Comparison of ENCODE assay signal across 18 cellular contexts in genomic region chr1:29800120-29800519, GRCh38.
DNase-seq lines count a peak whose midpoint lies in the region; ATAC-seq, FAIRE-seq and TF ChIP-seq lines count a peak whose summit lies in the region.
"Had no signal": no experiment of that assay in that cellular context is flagged by ENCODE, and none has a peak within 500 bp of the region (broad histone marks: within the 10 kb centered on the region; RNA-seq: fewer than 3 reads in every experiment).

No MANE protein-coding gene starts in this region.

- H3K18ac ChIP-seq in neuronal stem cell (ENCODE audit: low read length) (peak overlapping the region; percentile 33), H9 (ENCODE audit: insufficient read length, low read depth, low read length) (no peak overlapping the region)

- H3K9me3 ChIP-seq in neuronal stem cell (replicated peaks in 1 of 2; ENCODE audit: control insufficient read depth in 2 of 2, insufficient read depth in 1 of 2, low read depth in 1 of 2, low read length in 2 of 2) (no peaks in the 10 kb centered on the region), H9 (ENCODE audit: control insufficient read depth, low read depth, low read length) (no peaks in the 10 kb centered on the region)
- H3K9me3 ChIP-seq: Caco-2, HAP-1 had no signal

- no peak overlapping the region for H3K56ac ChIP-seq in H9 (ENCODE audit: insufficient read length, low read depth, low read length)

- H3K4me3 ChIP-seq in bronchial epithelial cell (ENCODE audit: low read depth, low read length) (no peak overlapping the region), neuronal stem cell (ENCODE audit: low read length in 2 of 2) (no peak overlapping the region)
- H3K4me3 ChIP-seq: HAP-1 had no signal

- H2BK5ac ChIP-seq in neuronal stem cell (ENCODE audit: low read length), result no peak overlapping the region
- H2BK5ac ChIP-seq in H9 (ENCODE audit: insufficient read length, low read length), result no peak overlapping the region

- H3K4me1 Mint-ChIP-seq in natural killer cell treated with Interleukin-12 subunit alpha and Interleukin-12 subunit beta and Interleukin-15 and Interleukin-18, amount 100 ng/mL, for 72 hours (ENCODE audit: low read depth in 2 of 2), result no peaks in the 10 kb centered on the region
- no peaks in the 10 kb centered on the region for H3K4me1 Mint-ChIP-seq in natural killer cell
- H3K4me1 Mint-ChIP-seq in H9, result peaks cover 0 to 2% of the 10 kb centered on the region in 2 experiments; a peak in 1 of 4 replicates
- no peaks in the 10 kb centered on the region for H3K4me1 Mint-ChIP-seq in activated T-helper 17 cell treated with anti-CD3 and anti-CD28 coated beads, Interleukin-2, amount 50 U/mL, for 72 hours
- H3K4me1 Mint-ChIP-seq: CD4-positive, CD25-positive, alpha-beta regulatory T cell had no signal

- H2AK5ac ChIP-seq in neuronal stem cell (ENCODE audit: low read depth, low read length), result no peak overlapping the region
- H2AK5ac ChIP-seq in H9 (ENCODE audit: insufficient read length, low read length), result no peak overlapping the region

- H3K14ac ChIP-seq in neuronal stem cell (ENCODE audit: low read length), result no peak overlapping the region
- no peak overlapping the region; the same call in 1 of the 2 replicates for H3K14ac ChIP-seq in H9 (ENCODE audit: insufficient read depth, low read length)

- H3K23me2 ChIP-seq in H9 (ENCODE audit: insufficient read length, low read depth, low read length, poor library complexity, severe bottlenecking), result no peaks in the 10 kb centered on the region

- intact Hi-C loops in natural killer cell (cut with micrococcal nuclease), result no loop called here

- H3K4me1 ChIP-seq in neuronal stem cell (ENCODE audit: control insufficient read depth in 2 of 2, insufficient read depth in 1 of 2, low read depth in 1 of 2, low read length in 2 of 2) (no peaks in the 10 kb centered on the region), H9 (ENCODE audit: insufficient read depth, low read length) (no peaks in the 10 kb centered on the region)
- H3K4me1 ChIP-seq: Caco-2, HAP-1 had no signal

- H3K27ac ChIP-seq in neuronal stem cell (replicated peaks; ENCODE audit: low read length), result no peak overlapping the region
- H3K27ac ChIP-seq in H9 (ENCODE audit: insufficient read length, low read depth, low read length), result no peak overlapping the region

- no peak for FAIRE-seq in bronchial epithelial cell (lab: Jason Lieb, UNC)

- H2BK12ac ChIP-seq in neuronal stem cell (ENCODE audit: low read length) (no peak overlapping the region), H9 (ENCODE audit: insufficient read length, low read depth, low read length) (no peak overlapping the region)

- no peak overlapping the region for H3K9ac ChIP-seq in neuronal stem cell (ENCODE audit: low read depth, low read length, poor library complexity)
- no peak overlapping the region for H3K9ac ChIP-seq in H9 (ENCODE audit: extremely low read depth, insufficient read length, low read length)

- no peak overlapping the region for H3T11ph ChIP-seq in H9 (ENCODE audit: low read length)

- H3K36me3 ChIP-seq in bronchial epithelial cell (ENCODE audit: control insufficient read depth, insufficient read depth, low read length), result no peaks in the 10 kb centered on the region
- H3K36me3 ChIP-seq in neuronal stem cell (replicated peaks in 1 of 2; ENCODE audit: control insufficient read depth in 2 of 2, insufficient read depth in 2 of 2, low read length in 2 of 2), result no peaks in the 10 kb centered on the region
- H3K36me3 ChIP-seq: HAP-1 had no signal

- no peak overlapping the region for H4K5ac ChIP-seq in H9 (ENCODE audit: insufficient read length, low read depth, low read length)

- TF ChIP-seq CTCF in natural killer cell (IDR thresholded peaks at IDR 0.05) (no peak), bronchial epithelial cell (IDR thresholded peaks at IDR 0.05; ENCODE audit: insufficient read depth, low read length, severe bottlenecking) (no peak), H9 (conservative IDR thresholded peaks at IDR 0.05) (no peak)

- H2BK15ac ChIP-seq in neuronal stem cell (ENCODE audit: low read length) (peak overlapping the region; percentile 87), H9 (ENCODE audit: low read depth, low read length) (no peak overlapping the region)

- H2AFZ ChIP-seq in neuronal stem cell (ENCODE audit: low read length), result no peak overlapping the region
- no peak overlapping the region for H2AFZ ChIP-seq in H9 (ENCODE audit: low read length)

- H3K4ac ChIP-seq in neuronal stem cell (ENCODE audit: low read length), result no peak overlapping the region
- H3K4ac ChIP-seq in H9 (ENCODE audit: low read depth, low read length), result no peak overlapping the region

- no peak overlapping the region for H4K8ac ChIP-seq in neuronal stem cell (ENCODE audit: low read depth, low read length)
- H4K8ac ChIP-seq in H9 (replicated peaks; ENCODE audit: insufficient read length, low read depth, low read length), result no peak overlapping the region

- peaks cover 12% of the 10 kb centered on the region in 2 donors for H3K27me3 Mint-ChIP-seq in natural killer cell treated with Interleukin-12 subunit alpha and Interleukin-12 subunit beta and Interleukin-15 and Interleukin-18, amount 100 ng/mL, for 72 hours
- H3K27me3 Mint-ChIP-seq in natural killer cell (ENCODE audit: low read depth in 2 of 2) (no peaks in the 10 kb centered on the region), H9 (ENCODE audit: low read depth) (no peaks in the 10 kb centered on the region; the same call in 1 of the 2 replicates)
- H3K27me3 Mint-ChIP-seq in activated T-helper 17 cell treated with anti-CD3 and anti-CD28 coated beads, Interleukin-2, amount 50 U/mL, for 72 hours, result peaks cover 17% of the 10 kb centered on the region
- H3K27me3 Mint-ChIP-seq: CD4-positive, CD25-positive, alpha-beta regulatory T cell had no signal

- H4K91ac ChIP-seq in neuronal stem cell (ENCODE audit: low read depth, low read length, poor library complexity) (no peak overlapping the region), H9 (ENCODE audit: insufficient read length, low read depth, low read length) (no peak overlapping the region)

- no CpG with 5 or more reads among the region's 5 CpGs for WGBS in neuronal stem cell (ENCODE audit: extremely low coverage in 2 of 2, insufficient read length in 2 of 2, insufficient replicate concordance in 1 of 2), 2 donors
- no CpG with 5 or more reads among the region's 5 CpGs for WGBS in H9 (ENCODE audit: extremely low coverage, insufficient read length, low lambda C conversion rate)

- no peak overlapping the region for H2BK20ac ChIP-seq in H9 (ENCODE audit: low read depth, low read length, poor library complexity, severe bottlenecking)

- no peaks in the 10 kb centered on the region for H3K79me2 ChIP-seq in H9 (ENCODE audit: insufficient read depth, low read length)

- H2BK120ac ChIP-seq in neuronal stem cell (ENCODE audit: low read depth, low read length) (no peak overlapping the region), H9 (ENCODE audit: low read depth, low read length, poor library complexity, severe bottlenecking) (no peak overlapping the region)

- ATAC-seq in natural killer cell treated with Interleukin-12 subunit alpha and Interleukin-12 subunit beta and Interleukin-15 and Interleukin-18, amount 100 ng/mL, for 72 hours, result peak; percentile 9 to 43
- no peak for ATAC-seq in natural killer cell
- no peak for ATAC-seq in activated T-helper 17 cell treated with anti-CD3 and anti-CD28 coated beads, Interleukin-2, amount 50 U/mL, for 72 hours (replicated peaks)

- H3K27me3 ChIP-seq in bronchial epithelial cell (ENCODE audit: control insufficient read depth, insufficient read depth, low read length) (no peaks in the 10 kb centered on the region), neuronal stem cell (ENCODE audit: control insufficient read depth in 3 of 3, insufficient read depth in 3 of 3, low read depth in 1 of 3, low read length in 3 of 3) (peaks cover 0 to 4% (median 0%) of the 10 kb centered on the region in 3 experiments), H9 (ENCODE audit: insufficient read depth, low read length) (no peaks in the 10 kb centered on the region)

- no peaks in the 10 kb centered on the region for H4K20me1 ChIP-seq in H9 (ENCODE audit: control insufficient read depth, insufficient read depth, insufficient read length)

- H3K79me1 ChIP-seq in neuronal stem cell (ENCODE audit: low read depth, low read length) (no peaks in the 10 kb centered on the region), H9 (ENCODE audit: insufficient read depth, low read depth, low read length, poor library complexity, severe bottlenecking) (no peaks in the 10 kb centered on the region)

- no peaks in the 10 kb centered on the region for H3K9me3 Mint-ChIP-seq in natural killer cell treated with Interleukin-12 subunit alpha and Interleukin-12 subunit beta and Interleukin-15 and Interleukin-18, amount 100 ng/mL, for 72 hours
- H3K9me3 Mint-ChIP-seq in natural killer cell (no peaks in the 10 kb centered on the region), H9 (peaks cover 8% of the 10 kb centered on the region in 2 experiments)
- H3K9me3 Mint-ChIP-seq in activated T-helper 17 cell treated with anti-CD3 and anti-CD28 coated beads, Interleukin-2, amount 50 U/mL, for 72 hours, result no peaks in the 10 kb centered on the region

- H3K27ac Mint-ChIP-seq in natural killer cell treated with Interleukin-12 subunit alpha and Interleukin-12 subunit beta and Interleukin-15 and Interleukin-18, amount 100 ng/mL, for 72 hours, result no peak overlapping the region
- H3K27ac Mint-ChIP-seq in natural killer cell (no peak overlapping the region), H9 (no peak overlapping the region)
- no peak overlapping the region for H3K27ac Mint-ChIP-seq in activated T-helper 17 cell treated with anti-CD3 and anti-CD28 coated beads, Interleukin-2, amount 50 U/mL, for 72 hours
- H3K27ac Mint-ChIP-seq: CD4-positive, CD25-positive, alpha-beta regulatory T cell had no signal

- H3K23ac ChIP-seq in neuronal stem cell (ENCODE audit: low read depth, low read length, poor library complexity), result peak overlapping the region; percentile 49
- no peak overlapping the region for H3K23ac ChIP-seq in H9 (ENCODE audit: insufficient read length, low read depth, low read length)

- H3K4me3 Mint-ChIP-seq in natural killer cell treated with Interleukin-12 subunit alpha and Interleukin-12 subunit beta and Interleukin-15 and Interleukin-18, amount 100 ng/mL, for 72 hours, result no peak overlapping the region
- H3K4me3 Mint-ChIP-seq in natural killer cell (no peak overlapping the region), H9 (no peak overlapping the region)
- H3K4me3 Mint-ChIP-seq in activated T-helper 17 cell treated with anti-CD3 and anti-CD28 coated beads, Interleukin-2, amount 50 U/mL, for 72 hours, result no peak overlapping the region
- H3K4me3 Mint-ChIP-seq: CD4-positive, CD25-positive, alpha-beta regulatory T cell had no signal

- DNase-seq in natural killer cell treated with Interleukin-12 subunit alpha and Interleukin-12 subunit beta and Interleukin-15 and Interleukin-18, amount 100 ng/mL, for 72 hours (ENCODE audit: low spot score), result no peak
- DNase-seq in natural killer cell (no peak), bronchial epithelial cell (ENCODE audit: low read depth) (peak; percentile 4), neuronal stem cell (ENCODE audit: low spot score) (no peak), H9 (no peak), glomerular visceral epithelial cell (ENCODE audit: extremely low spot score) (no peak)
- DNase-seq: AML-193; Caco-2; CD4-positive, CD25-positive, alpha-beta regulatory T cell; DMS153; EL; IMR-90; NCI-H1105 treated with DMSO at 0.1 percent for 48 hours; NCI-H187 treated with DMSO at 0.1 percent for 48 hours; NCI-H526 treated with DMSO at 0.1 percent for 48 hours; SHP77 had no signal

- no peaks in the 10 kb centered on the region for H3K36me3 Mint-ChIP-seq in natural killer cell treated with Interleukin-12 subunit alpha and Interleukin-12 subunit beta and Interleukin-15 and Interleukin-18, amount 100 ng/mL, for 72 hours
- no peaks in the 10 kb centered on the region for H3K36me3 Mint-ChIP-seq in natural killer cell
- H3K36me3 Mint-ChIP-seq in H9 (ENCODE audit: insufficient read depth in 1 of 3, low read depth in 3 of 3), result peaks cover 0 to 8% (median 3%) of the 10 kb centered on the region in 3 experiments; a peak in 4 of 7 replicates
- H3K36me3 Mint-ChIP-seq in activated T-helper 17 cell treated with anti-CD3 and anti-CD28 coated beads, Interleukin-2, amount 50 U/mL, for 72 hours (ENCODE audit: low read depth), result no peaks in the 10 kb centered on the region
- H3K36me3 Mint-ChIP-seq: CD4-positive, CD25-positive, alpha-beta regulatory T cell had no signal

- H3K4me2 ChIP-seq in neuronal stem cell (ENCODE audit: insufficient read depth, low read length, poor library complexity, severe bottlenecking) (no peak overlapping the region), H9 (ENCODE audit: insufficient read depth, insufficient read length, low read length) (no peak overlapping the region)

Comparison
In these comparisons a context has a peak if more than half of its experiments do, and no peak if none do; other contexts are left out.
1. ATAC-seq: peak in natural killer cell treated with Interleukin-12 subunit alpha and Interleukin-12 subunit beta and Interleukin-15 and Interleukin-18, amount 100 ng/mL, for 72 hours (2 of 2); none in natural killer cell (0 of 3) and activated T-helper 17 cell treated with anti-CD3 and anti-CD28 coated beads, Interleukin-2, amount 50 U/mL, for 72 hours (single experiment).